8 cellular contexts compared by ENCODE assay signal in the genomic region with DNA sequence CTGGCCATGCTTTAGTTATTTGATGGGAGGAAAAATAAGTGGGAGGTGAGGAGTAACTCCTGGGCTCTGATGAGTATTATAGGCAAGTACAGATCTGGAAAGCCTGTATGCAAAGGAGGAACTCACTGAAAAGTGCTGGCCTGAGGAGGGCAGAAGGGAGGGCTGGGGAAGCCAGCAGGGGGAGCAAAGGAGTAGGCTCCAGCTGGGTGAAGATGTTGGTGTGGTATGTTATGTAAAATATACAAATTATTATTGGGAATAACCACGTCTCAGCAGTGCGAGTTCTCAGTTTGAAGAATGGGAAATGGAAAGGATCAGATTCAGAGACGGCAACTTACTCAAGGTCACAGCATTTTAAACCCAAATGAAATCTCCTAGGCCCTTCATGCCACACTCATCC. TPM values are rescaled to one million over a fixed set of nuclear protein-coding genes. Genes with fewer than 3 reads are reported as not detected.
DNase-seq lines count a peak whose midpoint lies in the region; ATAC-seq and TF ChIP-seq lines count a peak whose summit lies in the region.
"Not testable (repeated sequence)": the region's sequence is repeated elsewhere in the genome, so short reads cannot be mapped to it uniquely, and the experiment has no call there.

No MANE protein-coding gene starts in this region.

- not testable (repeated sequence) for TF ChIP-seq RAD21 in neural cell (conservative IDR thresholded peaks at IDR 0.05)

- H3K9me3 Mint-ChIP-seq in central memory CD8-positive, alpha-beta T cell = not testable (repeated sequence)

- not testable (repeated sequence) for H3K27me3 ChIP-seq in RWPE2 (ENCODE audit: insufficient read depth, poor library complexity, severe bottlenecking); left ventricle myocardium inferior (ENCODE audit: low read depth); neural cell (ENCODE audit: insufficient read depth, low read depth, low read length)

- H3K27ac ChIP-seq in RWPE2 (ENCODE audit: poor library complexity, severe bottlenecking); left ventricle myocardium inferior (replicated peaks); neural cell (ENCODE audit: low read length): not testable (repeated sequence)

- not testable (repeated sequence) for H3K4me3 Mint-ChIP-seq in central memory CD8-positive, alpha-beta T cell

- peaks cover 44% of the 10 kb centered on the region for H3K4me1 Mint-ChIP-seq in central memory CD8-positive, alpha-beta T cell

- H2AFZ ChIP-seq in neural cell (ENCODE audit: low read depth, low read length) = not testable (repeated sequence)

- TF ChIP-seq CTCF in GM13977 (IDR thresholded peaks at IDR 0.05; ENCODE audit: extremely low read depth, insufficient read depth, missing control alignments) = peak; percentile 59
- TF ChIP-seq CTCF in RWPE2 (IDR thresholded peaks at IDR 0.05; ENCODE audit: poor library complexity, severe bottlenecking) = peak; percentile 41
- TF ChIP-seq CTCF in left ventricle myocardium inferior (IDR thresholded peaks at IDR 0.05; ENCODE audit: borderline replicate concordance) = peak; percentile 59
- TF ChIP-seq CTCF in neural cell (IDR thresholded peaks at IDR 0.05; ENCODE audit: poor library complexity, severe bottlenecking) = peak; percentile 41

- H3K4me3 ChIP-seq in RWPE2 (ENCODE audit: severe bottlenecking); left ventricle myocardium inferior; neural cell (ENCODE audit: low read length): not testable (repeated sequence)

- H3K27ac Mint-ChIP-seq in central memory CD8-positive, alpha-beta T cell (ENCODE audit: low read depth) = peak overlapping the region; percentile 8

- not testable (repeated sequence) for H3K4me1 ChIP-seq in RWPE2 (ENCODE audit: insufficient read depth, poor library complexity, severe bottlenecking)
- H3K4me1 ChIP-seq in left ventricle myocardium inferior = peaks cover 29% of the 10 kb centered on the region

- H3F3A ChIP-seq in neural cell (ENCODE audit: insufficient read depth, low read length, poor library complexity, severe bottlenecking) = not testable (repeated sequence)

- H3K9me3 ChIP-seq in RWPE2 (ENCODE audit: severe bottlenecking); left ventricle myocardium inferior (replicated peaks); neural cell (ENCODE audit: low read length): not testable (repeated sequence)

- H4K20me1 ChIP-seq in neural cell (ENCODE audit: insufficient read depth) = not testable (repeated sequence)

- H3K36me3 ChIP-seq in RWPE2 (ENCODE audit: low read depth); left ventricle myocardium inferior; neural cell (ENCODE audit: insufficient read depth, low read length): not testable (repeated sequence)

- in situ Hi-C loops in GM13977 (cut with MboI; ENCODE audit: low pct_unique_long_range_greater_than_20kb, low sequenced_read_pairs, unreplicated experiment) = not testable (repeated sequence)

- not testable (repeated sequence) for H3K27me3 Mint-ChIP-seq in central memory CD8-positive, alpha-beta T cell

- DNase-seq in AG08396 (ENCODE audit: low spot score) = peak; percentile 27
- DNase-seq in GM13977 (ENCODE audit: low spot score) = peak; percentile 27
- not testable (repeated sequence) for DNase-seq in RWPE2 (ENCODE audit: low spot score)
- DNase-seq in activated T-cell treated with anti-CD3 and anti-CD28 coated beads for 48 hours (ENCODE audit: low read depth) = peak; percentile 50
- DNase-seq in central memory CD8-positive, alpha-beta T cell (ENCODE audit: low spot score in 2 of 2) = peak; percentile 47
- DNase-seq in left ventricle myocardium inferior = peak; percentile 51
- DNase-seq in stimulated activated CD8-positive, alpha-beta memory T cell treated with anti-CD3 and anti-CD28 coated beads, Interleukin-12 subunit alpha, Interleukin-12 subunit beta, amount 100 ng/mL, for 24 hours (ENCODE audit: extremely low read depth) = peak; percentile 11

- not testable (repeated sequence) for H3K79me2 ChIP-seq in neural cell (replicated peaks; ENCODE audit: insufficient read depth, low read length)

- not testable (repeated sequence) for H3K36me3 Mint-ChIP-seq in central memory CD8-positive, alpha-beta T cell (ENCODE audit: insufficient read depth)

- not testable (repeated sequence) for H3K4me2 ChIP-seq in neural cell (ENCODE audit: low read length)

- intact Hi-C loops in left ventricle myocardium inferior (cut with micrococcal nuclease) = not testable (repeated sequence)

- H3K9ac ChIP-seq in neural cell (ENCODE audit: low read length) = not testable (repeated sequence)

- not testable (repeated sequence) for H3K9me2 ChIP-seq in neural cell (ENCODE audit: insufficient read depth, low read length)

- TF ChIP-seq EP300 in neural cell (conservative IDR thresholded peaks at IDR 0.05; ENCODE audit: poor library complexity, severe bottlenecking) = not testable (repeated sequence)

- not testable (repeated sequence) for ATAC-seq in RWPE2 (ENCODE audit: low read depth); central memory CD8-positive, alpha-beta T cell (replicated peaks; ENCODE audit: extremely low read depth, poor library complexity, severe bottlenecking)

TF ChIP-seq in neural cell, 6 proteins besides CTCF, POLR2A, EP300 and RAD21:
- TF ChIP-seq SMC3 (conservative IDR thresholded peaks at IDR 0.05; ENCODE audit: poor library complexity) = peak; percentile 35

RNA-seq across cellular contexts. Expression of a gene that starts 39.9 kb away (rescaled TPM):
- 6.9 TPM for total RNA-seq in left ventricle myocardium inferior
- polyA plus RNA-seq in neural cell = 17.9 and 26.7 TPM in 2 replicates
- 26.5 and 27.1 TPM in 2 replicates for polyA minus RNA-seq in neural cell
